In the genomic region with DNA sequence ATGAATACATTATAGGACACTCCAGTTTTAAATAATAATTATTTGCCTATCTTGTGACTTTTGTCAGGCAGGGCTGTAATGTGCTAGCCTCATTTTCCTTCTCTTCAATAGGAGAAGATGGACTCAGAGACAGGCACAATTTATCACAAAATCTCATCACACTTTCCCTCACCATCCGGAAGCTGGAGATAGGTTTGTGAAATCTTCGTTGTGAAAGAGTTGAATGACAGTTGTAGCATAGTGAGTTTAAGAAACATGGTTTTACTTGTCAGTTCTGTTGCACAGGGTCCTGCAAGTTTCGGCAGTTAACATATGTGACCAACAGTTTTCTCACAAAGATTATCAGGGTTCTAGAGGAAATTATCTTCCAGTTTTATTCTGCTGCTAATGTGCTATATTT, we compare ENCODE assay signal across 15 cellular contexts.
"Had no signal": no experiment of that assay in that cellular context is flagged by ENCODE, and none has a peak within 500 bp of the region (broad histone marks: within the 10 kb centered on the region; RNA-seq: fewer than 3 reads in every experiment).

No MANE protein-coding gene starts in this region.

- DNase-seq: activated CD4-positive, alpha-beta T cell treated with anti-CD3 and anti-CD28 coated beads, Interleukin-2, amount 50 U/mL, for 1 hour; activated CD8-positive, alpha-beta memory T cell treated with anti-CD3 and anti-CD28 coated beads, Interleukin-2, amount 50 U/mL, for 4 hours; activated effector memory CD4-positive, alpha-beta T cell treated with Interleukin-2 at 50 U/mL for 16 hours; activated naive CD4-positive, alpha-beta T cell treated with anti-CD3 and anti-CD28 coated beads, Interleukin-2, amount 10 ng/mL, durations not matched to agents 7 days and 5 days; activated T-cell treated with anti-CD3 and anti-CD28 coated beads, Interleukin-2, amount 50 U/mL, for 48 hours; colonic mucosa; foreskin melanocyte; right lobe of liver; small intestine; stimulated activated CD4-positive, alpha-beta T cell treated with anti-CD3 and anti-CD28 coated beads, Interleukin-15, amount 100 ng/mL, for 24 hours; stimulated activated CD4-positive, alpha-beta T cell treated with anti-CD3 and anti-CD28 coated beads, Interleukin-2, amount 100 ng/mL, for 48 hours; stimulated activated naive CD8-positive, alpha-beta T cell treated with anti-CD3 and anti-CD28 coated beads, Interleukin-15, amount 100 ng/mL, for 72 hours had no signal

- ATAC-seq: activated CD4-positive, CD25-positive, alpha-beta regulatory T cell treated with anti-CD3 and anti-CD28 coated beads, Interleukin-2, amount 50 U/mL, for 24 hours; left lobe of liver; natural killer cell treated with Interleukin-12 subunit alpha and Interleukin-12 subunit beta and Interleukin-15 and Interleukin-18, amount 100 ng/mL, for 72 hours; right lobe of liver; stimulated activated naive CD8-positive, alpha-beta T cell treated with anti-CD3 and anti-CD28 coated beads, Interleukin-15, amount 100 ng/mL, for 72 hours had no signal
